Comparison of ENCODE assay signal across 23 cellular contexts in the genomic region with DNA sequence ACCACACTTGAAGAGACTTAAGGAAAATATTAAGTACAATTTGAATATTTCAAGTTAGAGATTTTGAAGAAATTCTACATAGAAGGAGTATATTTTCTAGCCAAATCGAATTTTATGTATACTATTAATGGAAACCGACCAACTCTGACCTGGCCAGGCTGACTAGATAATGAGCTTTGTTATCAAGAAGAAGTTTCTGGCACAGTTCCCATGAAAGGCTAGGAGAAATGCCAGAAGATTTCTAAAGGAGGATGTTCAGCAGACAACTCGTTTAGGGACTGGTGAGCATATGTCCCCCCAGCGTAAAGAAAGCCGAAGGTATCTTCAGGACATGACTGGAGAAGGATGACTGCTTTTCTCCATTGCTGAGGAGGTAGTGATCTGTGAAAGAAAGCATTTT.
"Had no signal": no experiment of that assay in that cellular context is flagged by ENCODE, and none has a peak within 500 bp of the region (broad histone marks: within the 10 kb centered on the region; RNA-seq: fewer than 3 reads in every experiment).

No MANE protein-coding gene starts in this region.

- H3K4me1 ChIP-seq: psoas muscle, upper lobe of right lung had no signal

- H3K4me2 ChIP-seq: hepatocyte had no signal

- H3K27ac ChIP-seq: hepatocyte, psoas muscle, SK-N-MC, skin epidermis, stomach, thoracic aorta, upper lobe of right lung, VCaP had no signal

- H3K79me2 ChIP-seq: hepatocyte had no signal

- DNase-seq: activated CD4-positive, CD25-positive, alpha-beta regulatory T cell treated with anti-CD3 and anti-CD28 coated beads, Interleukin-2, amount 50 U/mL, for 72 hours; activated CD8-positive, alpha-beta memory T cell treated with anti-CD3 and anti-CD28 coated beads for 24 hours; activated gamma-delta T cell; activated T-cell treated with anti-CD3 and anti-CD28 coated beads, Interleukin-2, amount 50 U/mL, for 72 hours; effector memory CD8-positive, alpha-beta T cell; foreskin fibroblast; islet precursor cell; psoas muscle; right cardiac atrium; stimulated activated CD4-positive, alpha-beta T cell treated with anti-CD3 and anti-CD28 coated beads, Interleukin-4, amount 100 ng/mL, for 24 hours; stomach; T-cell; T-helper 9 cell; upper lobe of right lung had no signal

- H3K4me3 ChIP-seq: hepatocyte, psoas muscle, SK-N-MC, skin epidermis, stomach, thoracic aorta, upper lobe of right lung had no signal

- H2AFZ ChIP-seq: hepatocyte had no signal

- H3K9me3 ChIP-seq: psoas muscle, thoracic aorta, upper lobe of right lung had no signal

- H3K27ac Mint-ChIP-seq: activated naive CD4-positive, alpha-beta T cell treated with anti-CD3 and anti-CD28 coated beads, Interleukin-2, amount 50 U/mL, for 24 hours; activated T-cell treated with anti-CD3 and anti-CD28 coated beads, Interleukin-2, amount 50 U/mL, for 72 hours; stimulated activated effector memory CD8-positive, alpha-beta T cell treated with anti-CD3 and anti-CD28 coated beads, Interleukin-12 subunit alpha, Interleukin-12 subunit beta, amount 100 ng/mL, for 72 hours; T-cell had no signal

- H3K27me3 Mint-ChIP-seq: activated naive CD4-positive, alpha-beta T cell treated with anti-CD3 and anti-CD28 coated beads, Interleukin-2, amount 50 U/mL, for 24 hours; effector memory CD8-positive, alpha-beta T cell; T-cell had no signal

- H3K4me3 Mint-ChIP-seq: activated naive CD4-positive, alpha-beta T cell treated with anti-CD3 and anti-CD28 coated beads, Interleukin-2, amount 50 U/mL, for 24 hours; activated T-cell treated with anti-CD3 and anti-CD28 coated beads, Interleukin-2, amount 50 U/mL, for 72 hours; effector memory CD8-positive, alpha-beta T cell; neural crest cell; stimulated activated effector memory CD8-positive, alpha-beta T cell treated with anti-CD3 and anti-CD28 coated beads, Interleukin-12 subunit alpha, Interleukin-12 subunit beta, amount 100 ng/mL, for 72 hours; T-cell had no signal

- H3K27me3 ChIP-seq: hepatocyte, stomach, upper lobe of right lung had no signal

- H3K9me3 Mint-ChIP-seq: activated T-cell treated with anti-CD3 and anti-CD28 coated beads, Interleukin-2, amount 50 U/mL, for 72 hours; effector memory CD8-positive, alpha-beta T cell; stimulated activated effector memory CD8-positive, alpha-beta T cell treated with anti-CD3 and anti-CD28 coated beads, Interleukin-12 subunit alpha, Interleukin-12 subunit beta, amount 100 ng/mL, for 72 hours had no signal

- H3K36me3 ChIP-seq: upper lobe of right lung had no signal

- ATAC-seq: activated T-cell treated with anti-CD3 and anti-CD28 coated beads, Interleukin-2, amount 50 U/mL, for 72 hours; effector memory CD8-positive, alpha-beta T cell; left lobe of liver; psoas muscle; right cardiac atrium; stimulated activated effector memory CD8-positive, alpha-beta T cell treated with anti-CD3 and anti-CD28 coated beads, Interleukin-12 subunit alpha, Interleukin-12 subunit beta, amount 100 ng/mL, for 72 hours; T-cell; upper lobe of right lung had no signal
